ENCODE assay signal across 24 cellular contexts in the genomic region with DNA sequence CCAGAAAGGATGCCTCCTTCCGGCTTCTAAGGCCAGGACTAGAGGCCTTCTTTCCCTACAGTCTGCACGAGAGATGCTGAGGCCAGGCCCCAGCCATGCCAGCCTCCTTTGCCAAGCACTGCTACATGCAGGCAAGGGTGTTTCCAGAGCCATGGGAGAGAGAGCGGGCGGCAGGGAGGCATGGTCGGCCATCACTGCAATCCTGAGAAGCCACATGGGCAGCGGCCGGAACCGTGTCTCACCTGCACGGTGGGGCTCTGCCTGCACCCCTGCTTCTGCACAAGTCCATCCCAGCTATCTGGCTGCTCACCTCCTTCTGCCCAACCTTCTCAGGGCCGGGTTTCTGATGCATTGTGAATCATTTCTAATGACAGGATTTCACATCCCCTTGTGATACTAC.
"Had no signal": no experiment of that assay in that cellular context is flagged by ENCODE, and none has a peak within 500 bp of the region (broad histone marks: within the 10 kb centered on the region; RNA-seq: fewer than 3 reads in every experiment).

No MANE protein-coding gene starts in this region.

- H3K27ac Mint-ChIP-seq: immature natural killer cell, memory B cell, naive B cell, nephron progenitor cell had no signal

- H3K36me3 Mint-ChIP-seq: memory B cell, naive B cell had no signal

- DNase-seq: effector CD8-positive, alpha-beta T cell; gastrocnemius medialis; heart right ventricle; hypothalamus; immature natural killer cell; left cardiac atrium; left ventricle myocardium inferior; lower lobe of right lung; naive B cell; nephron progenitor cell; stimulated activated CD4-positive, alpha-beta T cell treated with anti-CD3 and anti-CD28 coated beads, Interleukin-2, amount 100 ng/mL, for 24 hours; stimulated activated CD4-positive, alpha-beta T cell treated with anti-CD3 and anti-CD28 coated beads, Interleukin-4, amount 100 ng/mL, for 4 hours; stimulated activated naive CD4-positive, alpha-beta T cell; stomach; substantia nigra; transverse colon had no signal

- H3K27ac ChIP-seq: coronary artery, gastrocnemius medialis, left ventricle myocardium inferior, lower lobe of right lung, neutrophil, skin epidermis, stomach, thoracic aorta, transverse colon had no signal

- H3K9me3 Mint-ChIP-seq: immature natural killer cell, memory B cell, naive B cell, nephron progenitor cell had no signal

- FAIRE-seq: keratinocyte had no signal

- ATAC-seq: esophagus mucosa, gastrocnemius medialis, heart right ventricle, left cardiac atrium, lower lobe of right lung, sciatic nerve had no signal

- H3K9me3 ChIP-seq: gastrocnemius medialis, heart right ventricle, left ventricle myocardium inferior, lower lobe of right lung, neutrophil, stomach, thoracic aorta, transverse colon had no signal

- H3K4me1 Mint-ChIP-seq: naive B cell had no signal

- H3K27me3 Mint-ChIP-seq: memory B cell had no signal

- H3K36me3 ChIP-seq: gastrocnemius medialis, heart right ventricle, left ventricle myocardium inferior, lower lobe of right lung, neutrophil, stomach, thoracic aorta, transverse colon had no signal

- H3K27me3 ChIP-seq: neutrophil, transverse colon had no signal

- H3K4me3 Mint-ChIP-seq: immature natural killer cell, memory B cell, naive B cell, nephron progenitor cell had no signal

- H3K4me3 ChIP-seq: coronary artery, gastrocnemius medialis, heart right ventricle, left ventricle myocardium inferior, lower lobe of right lung, skin epidermis, stomach, thoracic aorta, transverse colon had no signal
